13 cellular contexts compared by ENCODE assay signal in genomic region chr19:38143847-38144246, GRCh38.
DNase-seq lines count a peak whose midpoint lies in the region; ATAC-seq, FAIRE-seq and TF ChIP-seq lines count a peak whose summit lies in the region.
"Had no signal": no experiment of that assay in that cellular context is flagged by ENCODE, and none has a peak within 500 bp of the region (broad histone marks: within the 10 kb centered on the region; RNA-seq: fewer than 3 reads in every experiment).

No MANE protein-coding gene starts in this region.

- FAIRE-seq in H1 (lab: Jason Lieb, UNC) = no peak

- no peak overlapping the region for H2BK12ac ChIP-seq in H1 (ENCODE audit: low read depth, low read length)

- no peaks in the 10 kb centered on the region for H3K4me1 ChIP-seq in mammary epithelial cell (ENCODE audit: insufficient read depth, low read length)
- no peaks in the 10 kb centered on the region for H3K4me1 ChIP-seq in OCI-LY3 (ENCODE audit: low read length)
- H3K4me1 ChIP-seq in H1 (replicated peaks in 1 of 4; ENCODE audit: control insufficient read depth in 3 of 4, insufficient read depth in 4 of 4, low read length in 3 of 4) = no peaks in the 10 kb centered on the region; a peak in 1 of 7 replicates
- H3K4me1 ChIP-seq in vagina = peaks cover 14% of the 10 kb centered on the region
- H3K4me1 ChIP-seq in heart right ventricle = peaks cover 0 to 3% (median 0%) of the 10 kb centered on the region in 9 donors
- H3K4me1 ChIP-seq: heart left ventricle, upper lobe of left lung had no signal

- H2AFZ ChIP-seq in mammary epithelial cell (ENCODE audit: low read depth, low read length) = no peak overlapping the region
- H2AFZ ChIP-seq in OCI-LY3 (ENCODE audit: low read depth, low read length) = no peak overlapping the region
- H2AFZ ChIP-seq in H1 (ENCODE audit: low read length) = no peak overlapping the region

- H2BK120ac ChIP-seq in H1 (replicated peaks; ENCODE audit: low read depth, low read length) = no peak overlapping the region

- CTCF ChIA-PET in mammary epithelial cell (lab: Charles Lee; ENCODE audit: low non-redundant PET) = interaction anchor here (0.6 kb wide), 1 partner anchor 19 kb away, joined by 3 read pairs; no protein-coding TSS in a partner anchor
- CTCF ChIA-PET in MCF 10A (lab: Yijun Ruan, JAX) = interaction anchor here (0.6 to 2.4 kb wide), 5 partner anchors 10 to 1165 kb away, joined by 3 to 18 read pairs (median 3); no protein-coding TSS in a partner anchor
- CTCF ChIA-PET in H1 (lab: Charles Lee; ENCODE audit: partially characterized antibody) = interaction anchor here (0.6 to 10.6 kb wide), 25 partner anchors 8 to 442 kb away, joined by 3 to 95 read pairs (median 6); partner anchors contain the start of genes SIPA1L3 and WDR87

- no peak overlapping the region for H4K5ac ChIP-seq in H1 (ENCODE audit: insufficient read length, low read depth, low read length)

- no peak overlapping the region for H3K14ac ChIP-seq in H1 (ENCODE audit: insufficient read length)

- no peak overlapping the region for H3K27ac Mint-ChIP-seq in MCF 10A (ENCODE audit: low read depth, unreplicated experiment)

- no peak overlapping the region for H2AK5ac ChIP-seq in H1 (ENCODE audit: low read depth, low read length)

- H3K23me2 ChIP-seq in H1 (ENCODE audit: low read depth, low read length) = no peaks in the 10 kb centered on the region

- no peaks in the 10 kb centered on the region for H4K20me1 ChIP-seq in mammary epithelial cell (ENCODE audit: insufficient read depth, low read length)
- H4K20me1 ChIP-seq in OCI-LY3 (ENCODE audit: insufficient read depth, low read length) = no peaks in the 10 kb centered on the region
- peaks cover 0 to 4% of the 10 kb centered on the region in 2 experiments for H4K20me1 ChIP-seq in H1 (replicated peaks in 1 of 2; ENCODE audit: control insufficient read depth in 1 of 2, insufficient read depth in 2 of 2, low read length in 2 of 2)

- TF ChIP-seq EP300 in H1 (IDR thresholded peaks at IDR 0.05; ENCODE audit: borderline replicate concordance in 1 of 2, low read depth in 2 of 2, low read length in 2 of 2) = no peak

- no peaks in the 10 kb centered on the region for H3K36me3 ChIP-seq in mammary epithelial cell (ENCODE audit: insufficient read depth, low read length)
- peaks cover 9% of the 10 kb centered on the region for H3K36me3 ChIP-seq in OCI-LY3 (replicated peaks; ENCODE audit: low read depth, low read length)
- H3K36me3 ChIP-seq in H1 (ENCODE audit: control insufficient read depth in 2 of 4, insufficient read depth in 4 of 4, low read length in 3 of 4) = peaks cover 0 to 4% (median 2%) of the 10 kb centered on the region in 4 experiments; a peak in 2 of 8 replicates
- H3K36me3 ChIP-seq in vagina = no peaks in the 10 kb centered on the region
- H3K36me3 ChIP-seq in heart right ventricle = peaks cover 0 to 15% (median 0%) of the 10 kb centered on the region in 9 donors

- H3K36me3 Mint-ChIP-seq in MCF 10A (ENCODE audit: insufficient read depth, unreplicated experiment) = peaks cover 23% of the 10 kb centered on the region

- peak; percentile 4 to 20 for TF ChIP-seq CTCF in mammary epithelial cell (conservative IDR thresholded peaks at IDR 0.05 in 1 of 2, IDR thresholded peaks at IDR 0.05 in 1 of 2; ENCODE audit: extremely low read depth in 1 of 2, insufficient read depth in 1 of 2, low read depth in 1 of 2, low read length in 2 of 2)
- no peak for TF ChIP-seq CTCF in MCF 10A (IDR thresholded peaks at IDR 0.05; ENCODE audit: unreplicated experiment)
- TF ChIP-seq CTCF in OCI-LY3 (IDR thresholded peaks at IDR 0.05; ENCODE audit: low read depth, low read length) = peak; percentile 38
- peak; percentile 9 to 40 (median 13); a peak in 3 of 4 replicates for TF ChIP-seq CTCF in H1 (IDR thresholded peaks at IDR 0.05; ENCODE audit: control extremely low read depth in 1 of 3, insufficient read depth in 1 of 3, low read depth in 1 of 3, low read length in 3 of 3)
- TF ChIP-seq CTCF in vagina (IDR thresholded peaks at IDR 0.05) = no peak
- peak in 1 of 9 donors; percentile 8 for TF ChIP-seq CTCF in heart right ventricle (IDR thresholded peaks at IDR 0.05)

- H3K4me3 ChIP-seq in mammary epithelial cell (replicated peaks in 1 of 3; ENCODE audit: insufficient read depth in 1 of 3, low read depth in 2 of 3, low read length in 3 of 3) (no peak overlapping the region), OCI-LY3 (ENCODE audit: low read length) (no peak overlapping the region), H1 (ENCODE audit: extremely low read depth in 1 of 4, insufficient read depth in 2 of 4, low read depth in 3 of 4, low read length in 4 of 4) (no peak overlapping the region), vagina (no peak overlapping the region), heart right ventricle (no peak overlapping the region)
- H3K4me3 ChIP-seq: heart left ventricle, upper lobe of left lung had no signal

- POLR2A ChIA-PET in MCF 10A (lab: Yijun Ruan, JAX) = no interaction called here
- POLR2A ChIA-PET in H1 (lab: Charles Lee; ENCODE audit: partially characterized antibody) = no interaction called here

- no peak overlapping the region for H3K4me3 Mint-ChIP-seq in MCF 10A (ENCODE audit: unreplicated experiment)

- whole genome bisulfite sequencing in mammary epithelial cell (ENCODE audit: low coverage, missing lambda C conversion rate) = 68% methylated on average over 4 of the region's 5 CpGs
- 96% methylated on average over 5 of the region's 5 CpGs; no CpG with 5 or more reads in 1 of the 2 experiments for WGBS in H1 (ENCODE audit: extremely low coverage in 1 of 2, insufficient coverage in 1 of 2, insufficient read length in 1 of 2, insufficient replicate concordance in 2 of 2, low coverage in 1 of 2, low lambda C conversion rate in 2 of 2, missing lambda C conversion rate in 1 of 2), 2 experiments
- 88 to 89% methylated on average over 5 of the region's 5 CpGs for WGBS in heart right ventricle, 2 donors

- peak in 1 of 2 experiments; percentile 2; a peak in 1 of 4 replicates for TF ChIP-seq RAD21 in H1 (IDR thresholded peaks at IDR 0.05 in 1 of 2, conservative IDR thresholded peaks at IDR 0.05 in 1 of 2; ENCODE audit: low read depth in 2 of 2, low read length in 2 of 2)

- in situ Hi-C loops in mammary epithelial cell (cut with MboI; ENCODE audit: low sequenced_read_pairs in 2 of 2) = loop anchor here in 1 of 2 donors (10.0 to 25.0 kb wide), 2 partner anchors 81 to 193 kb away; partner anchors contain the start of genes CATSPERG and DPF1

- no peak overlapping the region for H2BK20ac ChIP-seq in H1 (ENCODE audit: low read length)

- H2BK15ac ChIP-seq in H1 (ENCODE audit: low read length) = no peak overlapping the region

- H3K9ac ChIP-seq in mammary epithelial cell (ENCODE audit: insufficient read depth, low read length) (no peak overlapping the region), OCI-LY3 (ENCODE audit: low read length) (no peak overlapping the region), H1 (replicated peaks in 1 of 4; ENCODE audit: extremely low read depth in 1 of 4, low read depth in 3 of 4, low read length in 3 of 4) (no peak overlapping the region)

- no peak overlapping the region for H3K23ac ChIP-seq in H1 (ENCODE audit: insufficient read length)

- TF ChIP-seq POLR2A in H1 (IDR thresholded peaks at IDR 0.05; ENCODE audit: control extremely low read depth in 1 of 2, low read depth in 2 of 2, low read length in 2 of 2) = no peak
- no peak for TF ChIP-seq POLR2A in vagina (IDR thresholded peaks at IDR 0.05)

- H3K27me3 ChIP-seq in mammary epithelial cell (ENCODE audit: insufficient read depth, low read length) = no peaks in the 10 kb centered on the region
- H3K27me3 ChIP-seq in OCI-LY3 (ENCODE audit: low read depth, low read length) = no peaks in the 10 kb centered on the region
- no peaks in the 10 kb centered on the region for H3K27me3 ChIP-seq in H1 (replicated peaks in 1 of 4; ENCODE audit: control insufficient read depth in 3 of 4, extremely low read depth in 1 of 4, insufficient read depth in 3 of 4, low read length in 3 of 4)
- H3K27me3 ChIP-seq in vagina = no peaks in the 10 kb centered on the region
- H3K27me3 ChIP-seq in heart right ventricle = no peaks in the 10 kb centered on the region
- H3K27me3 ChIP-seq: heart left ventricle, upper lobe of left lung had no signal

- H3K79me2 ChIP-seq in mammary epithelial cell (ENCODE audit: insufficient read depth, low read length) = no peaks in the 10 kb centered on the region
- no peaks in the 10 kb centered on the region for H3K79me2 ChIP-seq in OCI-LY3 (ENCODE audit: low read length)
- no peaks in the 10 kb centered on the region for H3K79me2 ChIP-seq in H1 (ENCODE audit: control insufficient read depth in 1 of 2, insufficient read depth in 2 of 2, low read length in 2 of 2)

- H3K79me1 ChIP-seq in H1 (ENCODE audit: low read depth, low read length) = no peaks in the 10 kb centered on the region

- H3K18ac ChIP-seq in H1 (ENCODE audit: extremely low read depth, low read length) = no peak overlapping the region

- H3K9me3 Mint-ChIP-seq in MCF 10A (ENCODE audit: unreplicated experiment) = no peaks in the 10 kb centered on the region

- H3K9me3 ChIP-seq in mammary epithelial cell (replicated peaks; ENCODE audit: insufficient read depth, low read length) (no peaks in the 10 kb centered on the region), OCI-LY3 (ENCODE audit: insufficient read depth, low read length) (no peaks in the 10 kb centered on the region), H1 (ENCODE audit: insufficient read depth in 2 of 2, low read depth in 1 of 2, low read length in 1 of 2) (no peaks in the 10 kb centered on the region), vagina (no peaks in the 10 kb centered on the region), heart right ventricle (no peaks in the 10 kb centered on the region)
- H3K9me3 ChIP-seq: heart left ventricle, upper lobe of left lung had no signal

- dilution Hi-C loops in mammary epithelial cell (cut with HindIII; ENCODE audit: low sequenced_read_pairs) = loop anchor here (5.0 kb wide), 4 partner anchors 48 to 262 kb away; no protein-coding TSS in a partner anchor

- H4K91ac ChIP-seq in H1 (replicated peaks; ENCODE audit: insufficient read length, low read length) = no peak overlapping the region

- intact Hi-C loops in mammary epithelial cell (cut with micrococcal nuclease) = loop anchor here (2.0 kb wide), 2 partner anchors 81 to 191 kb away; partner anchors contain the start of genes CATSPERG and DPF1
- intact Hi-C loops in MCF 10A (cut with micrococcal nuclease) = loop anchor here (5.0 kb wide), 1 partner anchor 88 kb away; no protein-coding TSS in a partner anchor
- intact Hi-C loops in vagina (cut with DNase I) = no loop called here
- intact Hi-C loops in heart right ventricle (cut with DNase I) = loop anchor here in 8 of 10 donors (2.0 to 10.0 kb wide), 7 partner anchors 71 to 193 kb away; partner anchors contain the start of genes CATSPERG (in 4 of the 8) and DPF1 (in 2 of the 8)

- no TSS peak for BruUV-seq in mammary epithelial cell (replicated peaks; lab: Mats Ljungman, UMichigan)
- no TSS peak for BruUV-seq in MCF 10A (replicated peaks; lab: Mats Ljungman, UMichigan)

- no peaks in the 10 kb centered on the region for H3K27me3 Mint-ChIP-seq in MCF 10A (ENCODE audit: insufficient read depth, unreplicated experiment)

- H3K4me2 ChIP-seq in mammary epithelial cell (ENCODE audit: insufficient read depth, low read depth, low read length) (no peak overlapping the region), OCI-LY3 (ENCODE audit: low read length) (no peak overlapping the region), H1 (ENCODE audit: insufficient read depth in 1 of 2, low read depth in 2 of 2, low read length in 2 of 2) (no peak overlapping the region)

- peaks cover 17% of the 10 kb centered on the region for H3K4me1 Mint-ChIP-seq in MCF 10A (ENCODE audit: insufficient read depth, unreplicated experiment)

- DNase-seq in mammary epithelial cell (no peak), MCF 10A (ENCODE audit: unreplicated experiment) (no peak), H1 (ENCODE audit: low read depth in 1 of 2, low spot score in 2 of 2) (no peak), vagina (ENCODE audit: extremely low spot score in 2 of 2) (no peak), dedifferentiated amniotic fluid mesenchymal stem cell (ENCODE audit: extremely low spot score) (no peak), heart right ventricle (no peak), NCI-H146 (lab: John Stamatoyannopoulos, UW) (no peak)
- DNase-seq: activated CD4-positive, CD25-positive, alpha-beta regulatory T cell treated with anti-CD3 and anti-CD28 coated beads, Interleukin-2, amount 50 U/mL, for 72 hours; activated T-cell treated with anti-CD3 and anti-CD28 coated beads, Interleukin-2, amount 50 U/mL, for 48 hours; anterior cingulate cortex; heart left ventricle; upper lobe of left lung had no signal

- no peak for ATAC-seq in heart right ventricle
- ATAC-seq: heart left ventricle had no signal

- H3K56ac ChIP-seq in H1 (replicated peaks; ENCODE audit: insufficient read length, low read depth, low read length) = no peak overlapping the region

- no peak overlapping the region for H3K4ac ChIP-seq in H1 (replicated peaks; ENCODE audit: insufficient read length, low read depth, low read length)

- H3K27ac ChIP-seq in mammary epithelial cell (ENCODE audit: insufficient read depth, low read depth, low read length) (no peak overlapping the region), OCI-LY3 (ENCODE audit: low read length) (no peak overlapping the region), H1 (ENCODE audit: low read depth, low read length) (no peak overlapping the region), vagina (peak overlapping the region; percentile 75), heart right ventricle (no peak overlapping the region)
- H3K27ac ChIP-seq: heart left ventricle, upper lobe of left lung had no signal

- H4K8ac ChIP-seq in H1 (ENCODE audit: extremely low read depth, insufficient read depth, low read length) = no peak overlapping the region

- H2BK5ac ChIP-seq in H1 (ENCODE audit: low read depth, low read length) = no peak overlapping the region

Comparison
In these comparisons a context has a peak if more than half of its experiments do, and no peak if none do; other contexts are left out.
1. CTCF ChIP-seq: peak in mammary epithelial cell (2 of 2), OCI-LY3 (single experiment) and H1 (3 of 3); none in MCF 10A (single experiment) and vagina (0 of 3).